Comparison of ENCODE assay signal across 10 cellular contexts in the genomic region with DNA sequence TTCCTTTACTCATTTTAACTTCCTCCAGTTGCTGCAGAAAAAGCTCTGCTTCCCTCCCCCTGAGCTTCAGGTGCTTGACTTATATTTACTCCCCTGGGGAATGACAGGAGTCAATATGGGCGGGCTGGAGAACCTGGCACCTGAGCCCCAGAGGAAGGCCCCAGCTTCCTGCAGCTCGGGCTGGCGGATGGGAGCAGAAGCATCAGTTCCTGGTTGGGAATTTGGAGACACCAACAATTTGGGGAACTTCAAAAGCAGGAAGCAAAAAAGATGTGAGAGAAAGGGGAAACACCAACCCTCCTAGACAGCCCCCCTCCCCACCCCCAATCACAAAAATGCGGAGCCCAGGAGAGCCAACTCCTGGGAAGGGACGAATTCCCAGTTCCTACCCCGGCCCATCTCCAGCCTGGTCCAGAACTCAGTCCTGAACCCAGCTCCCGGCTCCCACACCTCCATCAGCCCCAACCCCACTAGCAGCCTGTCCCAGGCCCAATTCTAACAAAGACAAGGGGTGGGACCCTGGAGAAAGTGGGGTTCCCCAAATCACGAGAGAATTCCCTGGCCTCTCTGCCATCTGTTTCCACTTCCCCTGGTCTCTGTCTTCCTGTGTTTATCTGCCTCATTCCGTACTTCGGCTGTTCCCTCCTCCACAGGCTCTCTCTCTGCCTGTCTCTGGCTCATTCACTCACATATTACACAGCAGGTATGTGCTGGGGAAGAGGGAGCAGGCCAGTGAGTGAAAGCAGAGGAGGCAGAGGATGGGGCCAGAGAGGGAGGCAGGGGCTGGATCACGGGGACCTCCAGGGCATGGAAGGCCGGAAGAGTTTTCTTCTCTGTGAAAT. TPM values are rescaled to one million over a fixed set of nuclear protein-coding genes. Genes with fewer than 3 reads are reported as not detected.
DNase-seq lines count a peak whose midpoint lies in the region; ATAC-seq and TF ChIP-seq lines count a peak whose summit lies in the region.
"Had no signal": no experiment of that assay in that cellular context is flagged by ENCODE, and none has a peak within 500 bp of the region (broad histone marks: within the 10 kb centered on the region; RNA-seq: fewer than 3 reads in every experiment).

No MANE protein-coding gene starts in this region.

- intact Hi-C loops in heart left ventricle (cut with DNase I) = loop anchor here in 3 of 10 donors (10.0 kb wide), 1 partner anchor 216 kb away; no protein-coding TSS in a partner anchor

- peaks cover 2% of the 10 kb centered on the region for H3K27me3 Mint-ChIP-seq in progenitor cell of endocrine pancreas

- ATAC-seq in heart left ventricle (peak in 3 of 4 donors; percentile 26 to 60 (median 48)), GM21515 (IDR thresholded peaks at IDR 0.05; ENCODE audit: unreplicated experiment) (no peak), left lobe of liver (no peak)
- ATAC-seq: mucosa of descending colon had no signal

- peaks cover 21% of the 10 kb centered on the region for H3K4me1 Mint-ChIP-seq in progenitor cell of endocrine pancreas (ENCODE audit: low read depth)

- no peak overlapping the region for H3K4me3 Mint-ChIP-seq in progenitor cell of endocrine pancreas (ENCODE audit: low read depth)

- no peak for TF ChIP-seq POLR2A in heart left ventricle (IDR thresholded peaks at IDR 0.05)

- H3K9me3 Mint-ChIP-seq in progenitor cell of endocrine pancreas (ENCODE audit: low read depth) = no peaks in the 10 kb centered on the region

- peak overlapping the region in 7 of 12 donors; percentile 11 to 90 (median 46) for H3K27ac ChIP-seq in heart left ventricle
- H3K27ac ChIP-seq: SJSA1 had no signal

- peaks cover 0 to 40% (median 0%) of the 10 kb centered on the region in 12 donors for H3K4me1 ChIP-seq in heart left ventricle
- H3K4me1 ChIP-seq: SJSA1 had no signal

- peak overlapping the region in 8 of 12 donors; percentile 12 to 55 (median 32) for H3K4me3 ChIP-seq in heart left ventricle
- H3K4me3 ChIP-seq: mucosa of descending colon, SJSA1 had no signal

- H3K9me3 ChIP-seq in heart left ventricle = no peaks in the 10 kb centered on the region
- H3K9me3 ChIP-seq: mucosa of descending colon, SJSA1 had no signal

- 41 to 47% (median 44%) methylated on average over 12 of the region's 12 CpGs for WGBS in heart left ventricle, 4 donors

- no peaks in the 10 kb centered on the region for H3K36me3 ChIP-seq in heart left ventricle
- H3K36me3 ChIP-seq: SJSA1 had no signal

- TF ChIP-seq CTCF in heart left ventricle (IDR thresholded peaks at IDR 0.05) = no peak
- no peak for TF ChIP-seq CTCF in progenitor cell of endocrine pancreas (IDR thresholded peaks at IDR 0.05; ENCODE audit: unreplicated experiment)

- no peaks in the 10 kb centered on the region for H3K36me3 Mint-ChIP-seq in progenitor cell of endocrine pancreas (ENCODE audit: insufficient read depth)

- peaks cover 0 to 47% (median 7%) of the 10 kb centered on the region in 9 donors for H3K27me3 ChIP-seq in heart left ventricle

- DNase-seq in DMS153 treated with DMSO at 0.1 percent for 48 hours (lab: John Stamatoyannopoulos, UW; ENCODE audit: unreplicated experiment) = peak; percentile 1
- DNase-seq in NCI-H2107 (lab: John Stamatoyannopoulos, UW) = peak; percentile 6
- no peak for DNase-seq in heart left ventricle
- DNase-seq in progenitor cell of endocrine pancreas (ENCODE audit: low spot score, unreplicated experiment) = no peak
- DNase-seq in left lobe of liver (ENCODE audit: low spot score) = no peak
- DNase-seq in stimulated activated CD4-positive, alpha-beta T cell treated with anti-CD3 and anti-CD28 coated beads, Interleukin-15, amount 100 ng/mL, for 24 hours = no peak
- DNase-seq: mucosa of descending colon had no signal

- peak overlapping the region; percentile 49 for H3K27ac Mint-ChIP-seq in progenitor cell of endocrine pancreas

RNA-seq across cellular contexts. Expression of a gene that starts 16.2 kb away (rescaled TPM):
- total RNA-seq in heart left ventricle (1 to 10 TPM in 1 of 9 donors, under 1 TPM in 2, not detected in 6; 0.29 to 2.1 (median 0.39) TPM), progenitor cell of endocrine pancreas (2.7 and 3.0 TPM in 2 replicates), left lobe of liver (442 TPM)
- under 1 TPM in 1 of 2 donors, not detected in 1; 0.28 TPM for polyA plus RNA-seq in heart left ventricle
- total RNA-seq: activated CD8-positive, alpha-beta memory T cell treated with anti-CD3 and anti-CD28 coated beads for 36 hours; SJSA1 had no signal

RNA-seq across cellular contexts. Expression of a gene that starts 48.3 kb away (rescaled TPM):
- 1 to 10 TPM in 3 of 9 donors, under 1 TPM in 3, not detected in 3; 0.23 to 3.5 (median 0.72) TPM for total RNA-seq in heart left ventricle
- under 1 TPM; 0.19 to 0.64 TPM for polyA plus RNA-seq in heart left ventricle
- 10.6 and 11.1 TPM in 2 replicates for total RNA-seq in progenitor cell of endocrine pancreas
- 526 TPM for total RNA-seq in left lobe of liver

RNA-seq across cellular contexts. Expression of a gene that starts 50.8 kb away (rescaled TPM):
- 10 to 100 TPM in 2 of 9 donors, 1 to 10 TPM in 7; 1.5 to 30.1 (median 3.5) TPM for total RNA-seq in heart left ventricle
- 1 to 10 TPM; 1.8 to 2.7 TPM for polyA plus RNA-seq in heart left ventricle
- total RNA-seq in progenitor cell of endocrine pancreas = not detected in 2 replicates
- 1.1 TPM for total RNA-seq in left lobe of liver
- total RNA-seq: activated CD8-positive, alpha-beta memory T cell treated with anti-CD3 and anti-CD28 coated beads for 36 hours; SJSA1 had no signal

Comparison
In these comparisons a context has a peak if more than half of its experiments do, and no peak if none do; other contexts are left out.
1. DNase-seq: peak in DMS153 treated with DMSO at 0.1 percent for 48 hours (single experiment) and NCI-H2107 (single experiment); none in heart left ventricle (0 of 5), progenitor cell of endocrine pancreas (single experiment), left lobe of liver (single experiment) and stimulated activated CD4-positive, alpha-beta T cell treated with anti-CD3 and anti-CD28 coated beads, Interleukin-15, amount 100 ng/mL, for 24 hours (single experiment).
2. ATAC-seq: peak in heart left ventricle (3 of 4); none in GM21515 (single experiment) and left lobe of liver (single experiment).
3. RNA of a gene that starts 16.2 kb away (total RNA-seq): 442 TPM in left lobe of liver (single experiment); 2.7 to 3.0 TPM in progenitor cell of endocrine pancreas and 0.29 to 2.1 TPM in heart left ventricle; every median in the first group is over 100 times any median in the second.
4. RNA of a gene that starts 48.3 kb away (total RNA-seq): 526 TPM in left lobe of liver (single experiment); 10.6 to 11.1 TPM in progenitor cell of endocrine pancreas and 0.23 to 3.5 TPM in heart left ventricle; every median in the first group is over 10 times any median in the second.